In the genomic region with DNA sequence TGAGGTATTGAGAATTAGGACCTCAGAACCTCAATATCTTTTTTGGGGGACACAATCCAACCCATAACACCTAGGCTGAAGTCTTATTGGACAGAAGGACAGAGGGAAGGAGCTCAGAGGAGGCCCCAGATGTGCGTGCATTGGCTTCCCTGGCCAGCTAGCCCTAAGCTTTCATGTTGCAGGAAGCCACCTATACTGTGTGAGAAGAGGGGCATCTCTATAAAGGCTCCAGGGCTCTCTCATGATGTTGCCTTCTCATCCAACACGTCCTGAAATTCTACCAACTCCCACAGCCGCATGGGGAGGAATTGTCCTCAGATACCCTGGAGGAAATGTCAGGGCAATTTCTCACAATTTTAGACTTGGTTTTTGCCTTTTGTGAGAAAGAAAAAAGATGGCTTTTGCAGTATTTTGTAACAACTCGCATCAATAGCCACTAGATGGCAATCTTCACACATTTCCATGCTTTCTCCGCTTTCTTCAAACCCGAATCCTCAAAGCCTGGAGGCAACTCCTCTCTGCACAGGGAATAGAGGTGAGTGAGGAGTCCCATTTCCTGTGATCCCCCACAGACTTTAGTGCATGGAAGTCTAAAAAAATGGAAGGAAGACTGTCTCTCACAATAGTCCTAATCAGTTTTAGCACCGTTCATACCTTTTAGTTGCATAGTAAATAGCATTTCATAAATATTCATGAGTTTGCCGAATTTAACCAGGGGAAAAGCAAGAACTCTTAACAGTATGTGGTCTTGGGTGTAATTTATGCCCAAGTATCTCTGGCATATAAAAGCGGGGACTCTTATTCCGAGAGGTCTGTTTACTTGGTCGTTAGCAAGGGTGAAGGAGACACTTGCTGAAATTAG, we compare ENCODE assay signal across 8 cellular contexts. TPM values are rescaled to one million over a fixed set of nuclear protein-coding genes. Genes with fewer than 3 reads are reported as not detected.
DNase-seq lines count a peak whose midpoint lies in the region; ATAC-seq and TF ChIP-seq lines count a peak whose summit lies in the region.

No MANE protein-coding gene starts in this region.

- no peaks in the 10 kb centered on the region for H3K9me3 ChIP-seq in vagina

- H3K27me3 ChIP-seq in vagina, result no peaks in the 10 kb centered on the region

- ATAC-seq in HG03565 (IDR thresholded peaks at IDR 0.05; ENCODE audit: unreplicated experiment), result peak; percentile 74

- TF ChIP-seq POLR2A in vagina (IDR thresholded peaks at IDR 0.05), result no peak

- no peaks in the 10 kb centered on the region for H3K36me3 ChIP-seq in vagina

- DNase-seq in AG09319 (ENCODE audit: extremely low read depth, low read depth), result peak; percentile 7
- peak; percentile 35 for DNase-seq in NCI-H82 treated with DMSO at 0.1 percent for 48 hours (lab: John Stamatoyannopoulos, UW; ENCODE audit: unreplicated experiment)
- DNase-seq in cerebellar cortex (ENCODE audit: low spot score), result peak; percentile 74
- DNase-seq in left kidney (ENCODE audit: low read depth, low spot score), result peak; percentile 79
- DNase-seq in vagina (ENCODE audit: extremely low spot score in 2 of 2), result no peak
- DNase-seq in GM19240 (ENCODE audit: insufficient read length, low spot score), result no peak

- H3K27ac ChIP-seq in vagina, result no peak overlapping the region

- peak; percentile 69 for TF ChIP-seq CTCF in AG09319 (IDR thresholded peaks at IDR 0.05; ENCODE audit: low read depth, low read length)
- TF ChIP-seq CTCF in GM12875 (IDR thresholded peaks at IDR 0.05; ENCODE audit: borderline replicate concordance, insufficient read depth, low read depth, low read length), result peak; percentile 48; the same call in 1 of the 2 replicates
- peak in 2 of 3 experiments; percentile 32 to 41 for TF ChIP-seq CTCF in vagina (IDR thresholded peaks at IDR 0.05)

- no peak overlapping the region for H3K4me3 ChIP-seq in GM12875 (ENCODE audit: low read depth, low read length)
- no peak overlapping the region for H3K4me3 ChIP-seq in vagina

- no peaks in the 10 kb centered on the region for H3K4me1 ChIP-seq in vagina

- intact Hi-C loops in vagina (cut with DNase I), result no loop called here

RNA-seq across cellular contexts. Expression of gene PPP3R2, which starts 7.4 kb away (rescaled TPM):
- not detected for total RNA-seq in vagina

Comparison
In these comparisons a context has a peak if more than half of its experiments do, and no peak if none do; other contexts are left out.
1. DNase-seq: peak in AG09319 (single experiment), NCI-H82 treated with DMSO at 0.1 percent for 48 hours (single experiment), cerebellar cortex (single experiment) and left kidney (single experiment); none in vagina (0 of 2) and GM19240 (single experiment).
2. Peak in every context shown above with its lines, with median percentiles within 50 percentile points of each other: CTCF ChIP-seq.